8 cellular contexts compared by ENCODE assay signal in the genomic region with DNA sequence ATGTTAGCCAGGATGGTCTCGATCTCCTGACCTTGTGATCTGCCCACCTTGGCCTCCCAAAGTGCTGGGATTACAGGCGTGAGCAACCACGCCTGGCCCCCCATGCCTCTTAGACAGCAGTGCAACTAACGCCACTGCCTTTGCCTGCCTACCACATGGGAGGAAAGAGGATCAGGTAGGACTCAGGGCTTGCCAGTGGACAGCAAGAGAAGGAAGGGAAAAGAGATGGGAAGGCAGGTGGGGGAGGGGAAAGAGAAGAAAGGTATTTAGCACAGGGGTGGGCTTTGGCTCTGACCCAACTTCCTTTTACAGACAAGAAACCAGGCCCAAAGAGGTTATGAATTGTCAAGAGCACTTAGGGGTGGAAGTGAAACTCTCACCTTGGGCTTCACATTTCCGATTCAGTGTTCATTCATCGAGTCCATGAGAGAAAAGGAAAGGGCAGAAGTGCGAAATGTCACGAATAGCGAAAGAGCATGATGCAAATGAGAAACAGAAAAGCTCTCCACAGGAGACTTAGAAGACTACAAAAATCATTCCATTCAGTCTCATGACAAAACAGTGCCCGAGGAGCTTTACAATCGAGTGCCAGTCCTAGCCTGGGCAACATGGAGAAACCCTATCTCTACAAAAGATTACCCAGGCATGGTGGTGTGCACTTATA. TPM values are rescaled to one million over a fixed set of nuclear protein-coding genes. Genes with fewer than 3 reads are reported as not detected.
DNase-seq lines count a peak whose midpoint lies in the region; ATAC-seq, FAIRE-seq and TF ChIP-seq lines count a peak whose summit lies in the region.

No MANE protein-coding gene starts in this region.

- ATAC-seq in GM19452 (IDR thresholded peaks at IDR 0.05; ENCODE audit: unreplicated experiment): peak; percentile 37
- peak; percentile 61 for ATAC-seq in HG03432 (IDR thresholded peaks at IDR 0.05; ENCODE audit: unreplicated experiment)

- H3K27ac Mint-ChIP-seq in activated naive CD4-positive, alpha-beta T cell treated with anti-CD3 and anti-CD28 coated beads, Interleukin-2, amount 50 U/mL, for 24 hours: peak overlapping the region; percentile 76
- no peak overlapping the region for H3K27ac Mint-ChIP-seq in MCF 10A (ENCODE audit: low read depth, unreplicated experiment)
- no peak overlapping the region for H3K27ac Mint-ChIP-seq in progenitor cell of endocrine pancreas

- H3K4me3 ChIP-seq in GM06990 (replicated peaks; ENCODE audit: low read depth, low read length) (peak overlapping the region; percentile 46), BE2C (ENCODE audit: low read depth, low read length) (no peak overlapping the region)

- H3K36me3 ChIP-seq in GM06990 (ENCODE audit: control insufficient read depth, insufficient read depth, low read length) (no peaks in the 10 kb centered on the region), BE2C (no peaks in the 10 kb centered on the region)

- no peak for FAIRE-seq in RCC 7860 (lab: Jason Lieb, UNC)

- H3K27me3 ChIP-seq in GM06990 (replicated peaks; ENCODE audit: control insufficient read depth, insufficient read depth, low read length): no peaks in the 10 kb centered on the region
- H3K27me3 ChIP-seq in BE2C: no peaks in the 10 kb centered on the region

- H3K4me1 Mint-ChIP-seq in activated naive CD4-positive, alpha-beta T cell treated with anti-CD3 and anti-CD28 coated beads, Interleukin-2, amount 50 U/mL, for 24 hours: peaks cover 74% of the 10 kb centered on the region
- peaks cover 6% of the 10 kb centered on the region for H3K4me1 Mint-ChIP-seq in MCF 10A (ENCODE audit: insufficient read depth, unreplicated experiment)
- H3K4me1 Mint-ChIP-seq in progenitor cell of endocrine pancreas (ENCODE audit: low read depth): peaks cover 14% of the 10 kb centered on the region

- H3K27me3 Mint-ChIP-seq in activated naive CD4-positive, alpha-beta T cell treated with anti-CD3 and anti-CD28 coated beads, Interleukin-2, amount 50 U/mL, for 24 hours: no peaks in the 10 kb centered on the region
- H3K27me3 Mint-ChIP-seq in MCF 10A (ENCODE audit: insufficient read depth, unreplicated experiment) (no peaks in the 10 kb centered on the region), progenitor cell of endocrine pancreas (no peaks in the 10 kb centered on the region)

- H3K9me3 ChIP-seq in BE2C: no peaks in the 10 kb centered on the region

- no peaks in the 10 kb centered on the region for H3K36me3 Mint-ChIP-seq in activated naive CD4-positive, alpha-beta T cell treated with anti-CD3 and anti-CD28 coated beads, Interleukin-2, amount 50 U/mL, for 24 hours
- H3K36me3 Mint-ChIP-seq in MCF 10A (ENCODE audit: insufficient read depth, unreplicated experiment) (no peaks in the 10 kb centered on the region), progenitor cell of endocrine pancreas (ENCODE audit: insufficient read depth) (peaks cover 1% of the 10 kb centered on the region)

- peak; percentile 89 for DNase-seq in GM06990 (ENCODE audit: extremely low read depth, insufficient read length)
- no peak for DNase-seq in BE2C
- no peak for DNase-seq in MCF 10A (ENCODE audit: unreplicated experiment)
- no peak for DNase-seq in progenitor cell of endocrine pancreas (ENCODE audit: low spot score, unreplicated experiment)
- no peak for DNase-seq in RCC 7860 (ENCODE audit: low spot score)

- POLR2A ChIA-PET in MCF 10A (lab: Yijun Ruan, JAX): no interaction called here

- BruUV-seq in MCF 10A (replicated peaks; lab: Mats Ljungman, UMichigan): no TSS peak

- intact Hi-C loops in MCF 10A (cut with micrococcal nuclease): no loop called here

- TF ChIP-seq CTCF in GM06990 (IDR thresholded peaks at IDR 0.05; ENCODE audit: insufficient read depth, low read length, poor library complexity, severe bottlenecking) (no peak), BE2C (IDR thresholded peaks at IDR 0.05; ENCODE audit: low read depth, low read length) (no peak), MCF 10A (IDR thresholded peaks at IDR 0.05; ENCODE audit: unreplicated experiment) (no peak), progenitor cell of endocrine pancreas (IDR thresholded peaks at IDR 0.05; ENCODE audit: unreplicated experiment) (no peak)

- no peaks in the 10 kb centered on the region for H3K4me1 ChIP-seq in BE2C

- H3K9me3 Mint-ChIP-seq in activated naive CD4-positive, alpha-beta T cell treated with anti-CD3 and anti-CD28 coated beads, Interleukin-2, amount 50 U/mL, for 24 hours: no peaks in the 10 kb centered on the region
- H3K9me3 Mint-ChIP-seq in MCF 10A (ENCODE audit: unreplicated experiment): no peaks in the 10 kb centered on the region
- H3K9me3 Mint-ChIP-seq in progenitor cell of endocrine pancreas (ENCODE audit: low read depth): no peaks in the 10 kb centered on the region

- peak overlapping the region; percentile 45 for H3K4me3 Mint-ChIP-seq in activated naive CD4-positive, alpha-beta T cell treated with anti-CD3 and anti-CD28 coated beads, Interleukin-2, amount 50 U/mL, for 24 hours
- no peak overlapping the region for H3K4me3 Mint-ChIP-seq in MCF 10A (ENCODE audit: unreplicated experiment)
- no peak overlapping the region for H3K4me3 Mint-ChIP-seq in progenitor cell of endocrine pancreas (ENCODE audit: low read depth)

- CTCF ChIA-PET in MCF 10A (lab: Yijun Ruan, JAX): no interaction called here

RNA-seq across cellular contexts. Expression of gene CDK5R1, which starts 36.4 kb away (rescaled TPM):
- 4.5 TPM for polyA plus RNA-seq in BE2C (2012; ENCODE audit: insufficient read depth, insufficient read length, low read depth)
- total RNA-seq in MCF 10A (2022) (4.0 and 4.4 TPM in 2 replicates), progenitor cell of endocrine pancreas (6.1 and 6.2 TPM in 2 replicates)
